Comparison of ENCODE assay signal across 1 cellular context in genomic region chr16:742905-743304, GRCh38. TPM values are rescaled to one million over a fixed set of nuclear protein-coding genes. Genes with fewer than 3 reads are reported as not detected.
"Had no signal": no experiment of that assay in that cellular context is flagged by ENCODE, and none has a peak within 500 bp of the region (broad histone marks: within the 10 kb centered on the region; RNA-seq: fewer than 3 reads in every experiment).

No MANE protein-coding gene starts in this region.

RNA-seq across cellular contexts. Expression of gene MSLN, which starts 17.6 kb away (rescaled TPM):
- total RNA-seq: GM12878 had no signal
